ENCODE assay signal across 1 cellular context in genomic region chr6:156786652-156787051, GRCh38.
TF ChIP-seq lines count a peak whose summit lies in the region.

No MANE protein-coding gene starts in this region.

TF ChIP-seq in GM12878, 131 proteins besides CTCF, POLR2A, EP300 and RAD21:
- TF ChIP-seq BCL3 (IDR thresholded peaks at IDR 0.05; ENCODE audit: borderline replicate concordance, insufficient read depth, low read depth, low read length, poor library complexity, severe bottlenecking) (peak; percentile 54), MLLT1 (IDR thresholded peaks at IDR 0.05) (peak; percentile 25; the same call in 1 of the 2 replicates), ZBED1 (IDR thresholded peaks at IDR 0.05; ENCODE audit: borderline replicate concordance) (no peak)
